Comparison of ENCODE assay signal across 12 cellular contexts in genomic region chr3:161171113-161171512, GRCh38. TPM values are rescaled to one million over a fixed set of nuclear protein-coding genes. Genes with fewer than 3 reads are reported as not detected.
A peak's percentile ranks its signal among the peaks of the same experiment; 100 is the strongest.
DNase-seq lines count a peak whose midpoint lies in the region; ATAC-seq lines count a peak whose summit lies in the region.
"Had no signal": no experiment of that assay in that cellular context is flagged by ENCODE, and none has a peak within 500 bp of the region (broad histone marks: within the 10 kb centered on the region; RNA-seq: fewer than 3 reads in every experiment).

No MANE protein-coding gene starts in this region.

- intact Hi-C loops in left colon (cut with DNase I, micrococcal nuclease) = no loop called here

- ATAC-seq in left colon (no peak), GM18858 (IDR thresholded peaks at IDR 0.05; ENCODE audit: unreplicated experiment) (no peak)
- ATAC-seq: natural killer cell treated with Interleukin-12 subunit alpha and Interleukin-12 subunit beta and Interleukin-15 and Interleukin-18, amount 100 ng/mL, for 72 hours had no signal

- H3K27ac ChIP-seq in ACC112 (ENCODE audit: low read depth, low read length) = peak overlapping the region; percentile 30
- H3K27ac ChIP-seq: C4-2B had no signal

- H3K4me3 ChIP-seq in ACC112 (ENCODE audit: low read depth, low read length) = no peak overlapping the region

- no peaks in the 10 kb centered on the region for H3K36me3 ChIP-seq in ACC112 (ENCODE audit: insufficient read depth, low read length)

- DNase-seq in HT1080 (ENCODE audit: low read depth) (peak; percentile 92), cerebellar cortex (ENCODE audit: low spot score) (peak; percentile 7), left colon (peak; percentile 6 to 24), NCI-H524 treated with DMSO at 0.1 percent for 48 hours (lab: John Stamatoyannopoulos, UW) (no peak), hippocampal formation (lab: John Stamatoyannopoulos, UW) (no peak), NCI-H1048 (lab: John Stamatoyannopoulos, UW) (no peak)
- DNase-seq: activated CD4-positive, alpha-beta T cell treated with anti-CD3 and anti-CD28 coated beads, Interleukin-2, amount 50 U/mL, for 4 hours; cortex of kidney had no signal

- peaks cover 15% of the 10 kb centered on the region for H3K4me1 ChIP-seq in ACC112 (ENCODE audit: control insufficient read depth, insufficient read depth, low read length, unreplicated experiment)

- no peaks in the 10 kb centered on the region for H3K79me2 ChIP-seq in ACC112 (ENCODE audit: control insufficient read depth, insufficient read depth, low read length, unreplicated experiment)

- H3K27me3 ChIP-seq in ACC112 (ENCODE audit: insufficient read depth, low read length) = no peaks in the 10 kb centered on the region

- no peak overlapping the region for H2AFZ ChIP-seq in ACC112 (ENCODE audit: low read length, unreplicated experiment)

RNA-seq across cellular contexts. Expression of gene NMD3, which starts 50.0 kb away (rescaled TPM):
- 70.0 and 74.2 TPM in 2 replicates for total RNA-seq in HT1080 (2014; rRNA removed; shearing (Covaris generic))
- polyA plus RNA-seq in HT1080 (2015; cell fraction: cytosol; rRNA removed) = 101 and 110 TPM in 2 replicates
- 162 and 192 TPM in 2 replicates for polyA plus RNA-seq in HT1080 (2015; cell fraction: nucleus; rRNA removed)
- total RNA-seq in left colon = 10 to 100 TPM; 33.5 to 34.4 TPM

Comparison
In these comparisons a context has a peak if more than half of its experiments do, and no peak if none do; other contexts are left out.
1. DNase-seq: peak in HT1080 (single experiment), cerebellar cortex (single experiment) and left colon (2 of 2); none in NCI-H524 treated with DMSO at 0.1 percent for 48 hours (single experiment), hippocampal formation (0 of 2) and NCI-H1048 (single experiment).